Comparison of ENCODE assay signal across 1 cellular context in the genomic region with DNA sequence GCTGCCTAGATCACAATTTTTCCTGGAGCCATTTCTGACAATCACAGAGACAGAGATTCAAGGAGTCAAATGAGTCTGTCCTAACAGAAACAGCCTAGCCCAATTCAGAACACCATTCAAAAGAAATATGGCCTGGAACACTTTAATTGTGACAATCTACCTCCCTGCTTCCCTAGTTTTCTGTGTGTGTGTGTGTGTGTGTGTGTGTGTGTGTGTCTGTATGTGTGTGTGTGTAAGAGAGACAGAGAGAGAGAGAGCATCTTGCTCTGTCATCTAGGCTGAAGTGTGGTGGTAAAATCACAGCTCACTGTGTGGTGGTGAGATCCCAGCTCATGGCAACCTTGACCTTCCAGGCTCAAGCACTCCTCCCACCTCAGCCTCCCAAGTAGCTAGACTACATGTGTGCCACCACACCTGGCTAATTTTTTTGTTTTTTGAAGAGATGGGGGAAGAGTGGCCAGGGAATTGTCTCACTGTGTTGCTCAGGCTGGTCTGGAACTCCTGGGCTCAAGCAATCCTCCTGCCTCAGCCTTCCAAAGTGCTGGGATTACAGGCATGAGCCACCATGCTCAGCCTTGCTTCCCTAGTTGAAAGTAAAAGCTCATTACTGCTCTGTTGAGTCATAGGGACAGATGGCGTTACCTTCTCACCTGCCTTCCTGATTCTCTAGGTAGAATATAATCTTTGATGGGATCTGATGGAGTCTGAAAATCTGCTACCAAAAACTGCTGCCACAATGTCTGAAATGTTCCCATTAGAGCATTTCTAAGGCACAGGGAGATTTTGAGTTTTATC.
TF ChIP-seq lines count a peak whose summit lies in the region.

No MANE protein-coding gene starts in this region.

TF ChIP-seq in HEK293, 187 proteins besides CTCF, POLR2A, EP300 and RAD21 (continued from another document):
- TF ChIP-seq, protein P1, sequence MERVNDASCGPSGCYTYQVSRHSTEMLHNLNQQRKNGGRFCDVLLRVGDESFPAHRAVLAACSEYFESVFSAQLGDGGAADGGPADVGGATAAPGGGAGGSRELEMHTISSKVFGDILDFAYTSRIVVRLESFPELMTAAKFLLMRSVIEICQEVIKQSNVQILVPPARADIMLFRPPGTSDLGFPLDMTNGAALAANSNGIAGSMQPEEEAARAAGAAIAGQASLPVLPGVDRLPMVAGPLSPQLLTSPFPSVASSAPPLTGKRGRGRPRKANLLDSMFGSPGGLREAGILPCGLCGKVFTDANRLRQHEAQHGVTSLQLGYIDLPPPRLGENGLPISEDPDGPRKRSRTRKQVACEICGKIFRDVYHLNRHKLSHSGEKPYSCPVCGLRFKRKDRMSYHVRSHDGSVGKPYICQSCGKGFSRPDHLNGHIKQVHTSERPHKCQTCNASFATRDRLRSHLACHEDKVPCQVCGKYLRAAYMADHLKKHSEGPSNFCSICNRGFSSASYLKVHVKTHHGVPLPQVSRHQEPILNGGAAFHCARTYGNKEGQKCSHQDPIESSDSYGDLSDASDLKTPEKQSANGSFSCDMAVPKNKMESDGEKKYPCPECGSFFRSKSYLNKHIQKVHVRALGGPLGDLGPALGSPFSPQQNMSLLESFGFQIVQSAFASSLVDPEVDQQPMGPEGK (tag by site-specific recombination; IDR thresholded peaks at IDR 0.05) = no peak
- TF ChIP-seq, protein P2, sequence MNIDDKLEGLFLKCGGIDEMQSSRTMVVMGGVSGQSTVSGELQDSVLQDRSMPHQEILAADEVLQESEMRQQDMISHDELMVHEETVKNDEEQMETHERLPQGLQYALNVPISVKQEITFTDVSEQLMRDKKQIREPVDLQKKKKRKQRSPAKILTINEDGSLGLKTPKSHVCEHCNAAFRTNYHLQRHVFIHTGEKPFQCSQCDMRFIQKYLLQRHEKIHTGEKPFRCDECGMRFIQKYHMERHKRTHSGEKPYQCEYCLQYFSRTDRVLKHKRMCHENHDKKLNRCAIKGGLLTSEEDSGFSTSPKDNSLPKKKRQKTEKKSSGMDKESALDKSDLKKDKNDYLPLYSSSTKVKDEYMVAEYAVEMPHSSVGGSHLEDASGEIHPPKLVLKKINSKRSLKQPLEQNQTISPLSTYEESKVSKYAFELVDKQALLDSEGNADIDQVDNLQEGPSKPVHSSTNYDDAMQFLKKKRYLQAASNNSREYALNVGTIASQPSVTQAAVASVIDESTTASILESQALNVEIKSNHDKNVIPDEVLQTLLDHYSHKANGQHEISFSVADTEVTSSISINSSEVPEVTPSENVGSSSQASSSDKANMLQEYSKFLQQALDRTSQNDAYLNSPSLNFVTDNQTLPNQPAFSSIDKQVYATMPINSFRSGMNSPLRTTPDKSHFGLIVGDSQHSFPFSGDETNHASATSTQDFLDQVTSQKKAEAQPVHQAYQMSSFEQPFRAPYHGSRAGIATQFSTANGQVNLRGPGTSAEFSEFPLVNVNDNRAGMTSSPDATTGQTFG (tag by site-specific recombination; IDR thresholded peaks at IDR 0.05; ENCODE audit: borderline replicate concordance) = no peak
- TF ChIP-seq ZNF26 (tag by site-specific recombination; IDR thresholded peaks at IDR 0.05) (no peak), GLI4 (tag by site-specific recombination; IDR thresholded peaks at IDR 0.05) (no peak), HOXC10 (CRISPR knock-in tag; IDR thresholded peaks at IDR 0.05) (no peak), ZNF223 (tag by site-specific recombination; IDR thresholded peaks at IDR 0.05) (no peak), GFI1B (tag by site-specific recombination; IDR thresholded peaks at IDR 0.05) (0 out of 2 replicates have a peak, but pooled peaks have one; percentile 48), ZNF311 (tag by site-specific recombination; IDR thresholded peaks at IDR 0.05; ENCODE audit: borderline replicate concordance) (no peak), PRDM1 (tag by site-specific recombination; IDR thresholded peaks at IDR 0.05) (0 out of 2 replicates have a peak, but pooled peaks have one; percentile 9), ZFP37 (tag by site-specific recombination; IDR thresholded peaks at IDR 0.05) (no peak), ZBTB48 (tag by site-specific recombination; IDR thresholded peaks at IDR 0.05) (no peak), KLF10 (tag by site-specific recombination; IDR thresholded peaks at IDR 0.05) (no peak), HOXD13 (CRISPR knock-in tag; IDR thresholded peaks at IDR 0.05; ENCODE audit: borderline replicate concordance) (no peak), ZNF529 (tag by site-specific recombination; IDR thresholded peaks at IDR 0.05; ENCODE audit: insufficient replicate concordance) (no peak), ZNF354C (tag by site-specific recombination; IDR thresholded peaks at IDR 0.05; ENCODE audit: borderline replicate concordance, low read depth) (no peak), ZNF777 (tag by site-specific recombination; IDR thresholded peaks at IDR 0.05; ENCODE audit: borderline replicate concordance) (no peak), ZNF768 (tag by site-specific recombination; IDR thresholded peaks at IDR 0.05) (no peak), PRDM2 (tag by site-specific recombination; IDR thresholded peaks at IDR 0.05; ENCODE audit: borderline replicate concordance) (no peak), ZNF600 (tag by site-specific recombination; IDR thresholded peaks at IDR 0.05) (peak; percentile 79), ZNF335 (tag by site-specific recombination; conservative IDR thresholded peaks at IDR 0.05) (no peak), SETDB1 (IDR thresholded peaks at IDR 0.05; ENCODE audit: insufficient read length, low read length) (no peak), ZBTB10 (tag by site-specific recombination; IDR thresholded peaks at IDR 0.05) (no peak)
- TF ChIP-seq, protein P3, sequence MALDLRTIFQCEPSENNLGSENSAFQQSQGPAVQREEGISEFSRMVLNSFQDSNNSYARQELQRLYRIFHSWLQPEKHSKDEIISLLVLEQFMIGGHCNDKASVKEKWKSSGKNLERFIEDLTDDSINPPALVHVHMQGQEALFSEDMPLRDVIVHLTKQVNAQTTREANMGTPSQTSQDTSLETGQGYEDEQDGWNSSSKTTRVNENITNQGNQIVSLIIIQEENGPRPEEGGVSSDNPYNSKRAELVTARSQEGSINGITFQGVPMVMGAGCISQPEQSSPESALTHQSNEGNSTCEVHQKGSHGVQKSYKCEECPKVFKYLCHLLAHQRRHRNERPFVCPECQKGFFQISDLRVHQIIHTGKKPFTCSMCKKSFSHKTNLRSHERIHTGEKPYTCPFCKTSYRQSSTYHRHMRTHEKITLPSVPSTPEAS (tag by site-specific recombination; IDR thresholded peaks at IDR 0.05) = peak; percentile 93
- TF ChIP-seq, protein P4, sequence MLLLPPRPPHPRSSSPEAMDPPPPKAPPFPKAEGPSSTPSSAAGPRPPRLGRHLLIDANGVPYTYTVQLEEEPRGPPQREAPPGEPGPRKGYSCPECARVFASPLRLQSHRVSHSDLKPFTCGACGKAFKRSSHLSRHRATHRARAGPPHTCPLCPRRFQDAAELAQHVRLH (tag by site-specific recombination; IDR thresholded peaks at IDR 0.05) = no peak
- TF ChIP-seq, protein P5, sequence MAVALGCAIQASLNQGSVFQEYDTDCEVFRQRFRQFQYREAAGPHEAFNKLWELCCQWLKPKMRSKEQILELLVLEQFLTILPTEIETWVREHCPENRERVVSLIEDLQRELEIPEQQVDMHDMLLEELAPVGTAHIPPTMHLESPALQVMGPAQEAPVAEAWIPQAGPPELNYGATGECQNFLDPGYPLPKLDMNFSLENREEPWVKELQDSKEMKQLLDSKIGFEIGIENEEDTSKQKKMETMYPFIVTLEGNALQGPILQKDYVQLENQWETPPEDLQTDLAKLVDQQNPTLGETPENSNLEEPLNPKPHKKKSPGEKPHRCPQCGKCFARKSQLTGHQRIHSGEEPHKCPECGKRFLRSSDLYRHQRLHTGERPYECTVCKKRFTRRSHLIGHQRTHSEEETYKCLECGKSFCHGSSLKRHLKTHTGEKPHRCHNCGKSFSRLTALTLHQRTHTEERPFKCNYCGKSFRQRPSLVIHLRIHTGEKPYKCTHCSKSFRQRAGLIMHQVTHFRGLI (tag by site-specific recombination; IDR thresholded peaks at IDR 0.05) = no peak
